Comparison of ENCODE assay signal across 12 cellular contexts in genomic region chr2:20796374-20796791, GRCh38. TPM values are rescaled to one million over a fixed set of nuclear protein-coding genes. Genes with fewer than 3 reads are reported as not detected.
DNase-seq lines count a peak whose midpoint lies in the region; ATAC-seq, FAIRE-seq and TF ChIP-seq lines count a peak whose summit lies in the region.
"Had no signal": no experiment of that assay in that cellular context is flagged by ENCODE, and none has a peak within 500 bp of the region (broad histone marks: within the 10 kb centered on the region; RNA-seq: fewer than 3 reads in every experiment).

No MANE protein-coding gene starts in this region.

- intact Hi-C loops in K562 (cut with micrococcal nuclease) (no loop called here), lower lobe of right lung (cut with DNase I) (no loop called here)

- no peak overlapping the region for H2AFZ ChIP-seq in K562 (ENCODE audit: low read depth, low read length)

- H3K4me2 ChIP-seq in K562 (ENCODE audit: insufficient read depth, low read length) = no peak overlapping the region

- POLR2A ChIA-PET in K562 (lab: Yijun Ruan, JAX) = no interaction called here

- H3K4me3 ChIP-seq in K562 (no peak overlapping the region), lower lobe of right lung (no peak overlapping the region)
- H3K4me3 ChIP-seq: testis had no signal

- ATAC-seq in HG02885 (IDR thresholded peaks at IDR 0.05; ENCODE audit: poor library complexity, unreplicated experiment) (peak; percentile 68), K562 (no peak), lower lobe of right lung (peak; percentile 84 to 85)

- no peak for TF ChIP-seq RAD21 in K562 (CRISPR knock-in tag; conservative IDR thresholded peaks at IDR 0.05 in 1 of 2, IDR thresholded peaks at IDR 0.05 in 1 of 2)

- no TSS peak for BruUV-seq in K562 (replicated peaks; lab: Mats Ljungman, UMichigan)

- H3K79me2 ChIP-seq in K562 (ENCODE audit: control insufficient read depth, insufficient read depth, low read length) = peaks cover 26% of the 10 kb centered on the region; the same call in 2 of the 3 replicates

- FAIRE-seq in GM12892 (lab: Jason Lieb, UNC) (peak; percentile 36), K562 (lab: Jason Lieb, UNC) (no peak)

- DNase-seq in GM12892 (ENCODE audit: insufficient read length) (no peak), K562 (ENCODE audit: extremely low read depth in 1 of 4, low spot score in 3 of 4) (no peak), lower lobe of right lung (no peak), UCSD-AML1 (lab: John Stamatoyannopoulos, UW; ENCODE audit: unreplicated experiment) (no peak), nucleus accumbens (lab: John Stamatoyannopoulos, UW) (no peak)
- no peak for DNase-seq in activated T-cell treated with anti-CD3 and anti-CD28 coated beads, Interleukin-2, amount 50 U/mL, for 1 hour
- no peak for DNase-seq in activated CD8-positive, alpha-beta memory T cell treated with anti-CD3 and anti-CD28 coated beads, Interleukin-2, amount 50 U/mL, for 4 hours
- DNase-seq: activated CD4-positive, alpha-beta memory T cell treated with anti-CD3 and anti-CD28 coated beads, Interleukin-2, amount 10 ng/mL, durations not matched to agents 7 days and 5 days; CD4-positive, CD25-positive, alpha-beta regulatory T cell; NCI-H2227 treated with DMSO at 0.1 percent for 48 hours; testis had no signal

- 75% methylated on average over 1 of the region's 1 CpG for WGBS in K562 (ENCODE audit: insufficient coverage, low coverage, missing lambda C conversion rate)

- no peaks in the 10 kb centered on the region for H4K20me1 ChIP-seq in K562 (replicated peaks; ENCODE audit: control insufficient read depth, insufficient read depth, low read length)

- H3K9me1 ChIP-seq in K562 (ENCODE audit: control insufficient read depth, insufficient read depth, low read length) = no peaks in the 10 kb centered on the region

- CTCF ChIA-PET in K562 (lab: Yijun Ruan, JAX; ENCODE audit: low intra/inter-chr PET ratio) = no interaction called here

- H3K36me3 ChIP-seq in K562 (ENCODE audit: control insufficient read depth, insufficient read depth, low read length) = peaks cover 20% of the 10 kb centered on the region; the same call in 2 of the 3 replicates
- peaks cover 5% of the 10 kb centered on the region for H3K36me3 ChIP-seq in lower lobe of right lung

- in situ Hi-C loops in K562 (cut with MboI) = no loop called here

- TF ChIP-seq CTCF in K562 (IDR thresholded peaks at IDR 0.05 in 2 of 3, conservative IDR thresholded peaks at IDR 0.05 in 1 of 3; ENCODE audit: insufficient read depth in 2 of 3, low read depth in 1 of 3, low read length in 3 of 3) (no peak), lower lobe of right lung (IDR thresholded peaks at IDR 0.05) (no peak)

- TF ChIP-seq POLR2A in GM12892 (IDR thresholded peaks at IDR 0.05; ENCODE audit: low read depth, low read length) (no peak), K562 (conservative IDR thresholded peaks at IDR 0.05) (no peak)

- H3K9ac ChIP-seq in K562 (ENCODE audit: insufficient read depth in 1 of 2, low read depth in 2 of 2, low read length in 2 of 2) = no peak overlapping the region

- H3K27me3 ChIP-seq in K562 (ENCODE audit: control insufficient read depth in 2 of 2, insufficient read depth in 2 of 2, low read length in 2 of 2) (no peaks in the 10 kb centered on the region), lower lobe of right lung (ENCODE audit: low read depth) (no peaks in the 10 kb centered on the region)
- H3K27me3 ChIP-seq: testis had no signal

- no peaks in the 10 kb centered on the region; a peak in 1 of 5 replicates for H3K4me1 ChIP-seq in K562 (replicated peaks in 1 of 2; ENCODE audit: control insufficient read depth in 2 of 2, insufficient read depth in 2 of 2, low read length in 2 of 2)
- peaks cover 6% of the 10 kb centered on the region for H3K4me1 ChIP-seq in lower lobe of right lung
- H3K4me1 ChIP-seq: testis had no signal

- no peak for TF ChIP-seq EP300 in K562 (IDR thresholded peaks at IDR 0.05; ENCODE audit: low read length)

- H3K9me3 ChIP-seq in K562 (replicated peaks; ENCODE audit: control insufficient read depth, insufficient read depth, low read depth, low read length) = 0 out of 2 replicates have a peak, but pooled peaks cover 7% of the 10 kb centered on the region
- no peaks in the 10 kb centered on the region for H3K9me3 ChIP-seq in lower lobe of right lung
- H3K9me3 ChIP-seq: testis had no signal

- H3K27ac ChIP-seq in K562 (ENCODE audit: extremely low read depth, low read depth, low read length) (no peak overlapping the region), lower lobe of right lung (no peak overlapping the region)
- H3K27ac ChIP-seq: testis had no signal

TF ChIP-seq in K562, 482 proteins besides CTCF, POLR2A, EP300 and RAD21 (continues in another document):
- TF ChIP-seq KDM1A (IDR thresholded peaks at IDR 0.05) (0 out of 4 replicates have a peak, but pooled peaks of 1 of the 2 experiments have one; percentile 15), CEBPB (tag; IDR thresholded peaks at IDR 0.05) (peak; percentile 68; the same call in 1 of the 2 replicates), CEBPG (CRISPR knock-in tag; IDR thresholded peaks at IDR 0.05) (no peak), CEBPG (tag; conservative IDR thresholded peaks at IDR 0.05 in 1 of 2, IDR thresholded peaks at IDR 0.05 in 1 of 2) (peak; percentile 68 to 89), ARHGAP35 (IDR thresholded peaks at IDR 0.05; ENCODE audit: partially characterized antibody) (no peak), RBM34 (IDR thresholded peaks at IDR 0.05; ENCODE audit: borderline replicate concordance, insufficient read depth, low read length) (no peak), CEBPZ (IDR thresholded peaks at IDR 0.05; ENCODE audit: borderline replicate concordance, low read depth, low read length) (no peak), E4F1 (CRISPR knock-in tag; IDR thresholded peaks at IDR 0.05; ENCODE audit: borderline replicate concordance) (no peak)

RNA-seq across cellular contexts. Expression of gene LDAH, which starts 26.5 kb away (rescaled TPM):
- 24.0 TPM for polyA plus RNA-seq in GM12892 (2012; ENCODE audit: missing spikeins)
- 48.7 and 78.9 TPM in 2 replicates for total RNA-seq in K562 (2011; cell fraction: chromatin; rRNA removed; ENCODE audit: low replicate concordance)
- 15.2 and 24.1 TPM in 2 replicates for total RNA-seq in K562 (2011; cell fraction: nucleolus; rRNA removed)
- total RNA-seq in K562 (2011; cell fraction: nucleoplasm; rRNA removed) = 36.5 and 48.1 TPM in 2 replicates
- total RNA-seq in K562 (2014; rRNA removed) = 22.3 and 26.5 TPM in 2 replicates
- total RNA-seq in K562 (2014; rRNA removed; fragmentation: Illumina TruSeq; extraction: Trizol) = 50.8 and 56.3 TPM in 2 replicates
- total RNA-seq in K562 (2015; rRNA removed; fragmentation: Illumina TruSeq; extraction: Trizol) = 38.7 and 40.0 TPM in 2 replicates
- 38.9 and 41.1 TPM in 2 replicates for total RNA-seq in K562 (2021)
- polyA plus RNA-seq in K562 (2011; rRNA removed) = 45.9 and 60.1 TPM in 2 replicates
- polyA plus RNA-seq in K562 (2011; cell fraction: cytosol; rRNA removed) = 20.8 and 36.4 TPM in 2 replicates
- polyA plus RNA-seq in K562 (2011; cell fraction: nucleus; rRNA removed) = 45.2 and 53.6 TPM in 2 replicates
- polyA plus RNA-seq in K562 (2012) = 28.2 and 32.0 TPM in 2 replicates
- polyA plus RNA-seq in K562 (2014; fragmentation: Illumina TruSeq; extraction: Trizol) = 42.8 and 48.6 TPM in 2 replicates
- 10 to 100 TPM; 38.4 to 44.7 TPM for polyA plus RNA-seq in K562 (2014; fragmentation: Nextera tagmentation; extraction: Ambion mirVana)
- polyA plus RNA-seq in K562 (2014; rRNA removed) = 22.8 and 28.3 TPM in 2 replicates
- polyA minus RNA-seq in K562 (2011; rRNA and poly(A)+ RNA removed) = 86.7 and 101 TPM in 2 replicates
- 12.7 and 35.5 TPM in 2 replicates for polyA minus RNA-seq in K562 (2011; cell fraction: cytosol; rRNA and poly(A)+ RNA removed)
- polyA minus RNA-seq in K562 (2011; cell fraction: nucleus; rRNA and poly(A)+ RNA removed) = 28.7 and 65.5 TPM in 2 replicates
- total RNA-seq in lower lobe of right lung = 18.3 TPM
